Comparison of ENCODE assay signal across 11 cellular contexts in the genomic region with DNA sequence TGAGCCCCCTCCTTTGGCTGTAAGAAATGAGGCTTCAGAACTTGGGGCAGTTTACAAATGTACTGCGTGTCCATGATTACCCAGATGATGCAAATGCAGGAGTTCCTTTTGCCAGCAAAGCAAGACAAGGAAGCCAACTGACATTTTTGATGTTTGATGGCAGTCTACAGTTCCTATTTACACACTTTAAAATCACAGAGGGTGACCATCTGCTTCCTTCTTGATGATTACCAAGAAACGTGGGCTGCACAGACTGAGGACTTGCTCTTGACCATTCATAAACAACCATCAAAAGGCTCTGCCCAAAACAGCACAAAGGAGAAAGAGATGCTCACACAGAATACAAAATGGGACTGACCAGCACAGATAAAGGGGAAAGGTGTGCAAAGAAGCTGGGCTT.
DNase-seq lines count a peak whose midpoint lies in the region; ATAC-seq, FAIRE-seq and TF ChIP-seq lines count a peak whose summit lies in the region.
"Had no signal": no experiment of that assay in that cellular context is flagged by ENCODE, and none has a peak within 500 bp of the region (broad histone marks: within the 10 kb centered on the region; RNA-seq: fewer than 3 reads in every experiment).

No MANE protein-coding gene starts in this region.

- H3K36me3 ChIP-seq in mesodermal cell (ENCODE audit: control insufficient read depth, insufficient read depth, low read length) = peaks cover 87% of the 10 kb centered on the region
- H3K36me3 ChIP-seq in suprapubic skin = peaks cover 7% of the 10 kb centered on the region

- no peak for TF ChIP-seq EP300 in suprapubic skin (IDR thresholded peaks at IDR 0.05)

- no peak for DNase-seq in activated T-cell treated with anti-CD3 and anti-CD28 coated beads, Interleukin-2, amount 50 U/mL, for 24 hours
- DNase-seq in activated T-cell treated with anti-CD3 and anti-CD28 coated beads, Interleukin-2, amount 50 U/mL, for 4 hours = no peak
- DNase-seq in suprapubic skin (ENCODE audit: low spot score in 2 of 2) = no peak
- DNase-seq in DMS114 treated with DMSO at 0.1 percent for 48 hours (lab: John Stamatoyannopoulos, UW; ENCODE audit: unreplicated experiment) = no peak
- no peak for DNase-seq in D721Med (ENCODE audit: insufficient read length, low spot score)
- no peak for DNase-seq in HCEC 1CT
- DNase-seq: body of pancreas; PC-9; stimulated activated CD4-positive, alpha-beta T cell treated with anti-CD3 and anti-CD28 coated beads, Interleukin-4, amount 100 ng/mL, for 1 hour had no signal

- peak overlapping the region; percentile 79 for H3K27ac Mint-ChIP-seq in activated T-cell treated with anti-CD3 and anti-CD28 coated beads, Interleukin-2, amount 50 U/mL, for 24 hours

- WGBS in mesodermal cell (ENCODE audit: insufficient coverage in 2 of 2), 2 experiments = 100% methylated on average over 1 of the region's 2 CpGs
- WGBS in suprapubic skin = 41% methylated on average over 2 of the region's 2 CpGs

- H3K4me1 Mint-ChIP-seq in activated T-cell treated with anti-CD3 and anti-CD28 coated beads, Interleukin-2, amount 50 U/mL, for 24 hours (ENCODE audit: low read depth) = peaks cover 80% of the 10 kb centered on the region
- peaks cover 72% of the 10 kb centered on the region for H3K4me1 Mint-ChIP-seq in activated T-cell treated with anti-CD3 and anti-CD28 coated beads, Interleukin-2, amount 50 U/mL, for 4 hours (ENCODE audit: low read depth)

- ATAC-seq in activated T-cell treated with anti-CD3 and anti-CD28 coated beads, Interleukin-2, amount 50 U/mL, for 4 hours = no peak

- no peaks in the 10 kb centered on the region for H3K9me3 Mint-ChIP-seq in activated T-cell treated with anti-CD3 and anti-CD28 coated beads, Interleukin-2, amount 50 U/mL, for 24 hours
- no peaks in the 10 kb centered on the region for H3K9me3 Mint-ChIP-seq in activated T-cell treated with anti-CD3 and anti-CD28 coated beads, Interleukin-2, amount 50 U/mL, for 4 hours

- H3K4me3 ChIP-seq in mesodermal cell (ENCODE audit: extremely low read depth, insufficient read depth, low read length, poor library complexity, severe bottlenecking) (no peak overlapping the region), suprapubic skin (no peak overlapping the region)
- H3K4me3 ChIP-seq: body of pancreas, PC-9 had no signal

- H3K36me3 Mint-ChIP-seq in activated T-cell treated with anti-CD3 and anti-CD28 coated beads, Interleukin-2, amount 50 U/mL, for 24 hours (ENCODE audit: low read depth) = peaks cover 97% of the 10 kb centered on the region
- peaks cover 75% of the 10 kb centered on the region for H3K36me3 Mint-ChIP-seq in activated T-cell treated with anti-CD3 and anti-CD28 coated beads, Interleukin-2, amount 50 U/mL, for 4 hours (ENCODE audit: insufficient read depth)

- no peaks in the 10 kb centered on the region for H3K27me3 Mint-ChIP-seq in activated T-cell treated with anti-CD3 and anti-CD28 coated beads, Interleukin-2, amount 50 U/mL, for 24 hours
- H3K27me3 Mint-ChIP-seq in activated T-cell treated with anti-CD3 and anti-CD28 coated beads, Interleukin-2, amount 50 U/mL, for 4 hours (ENCODE audit: low read depth) = no peaks in the 10 kb centered on the region

- H3K9me3 ChIP-seq in mesodermal cell (ENCODE audit: control insufficient read depth, low read length) (no peaks in the 10 kb centered on the region), suprapubic skin (no peaks in the 10 kb centered on the region)
- H3K9me3 ChIP-seq: body of pancreas had no signal

- H3K4me1 ChIP-seq in mesodermal cell (ENCODE audit: control insufficient read depth, insufficient read depth, low read length, poor library complexity, severe bottlenecking) (no peaks in the 10 kb centered on the region), suprapubic skin (peaks cover 34% of the 10 kb centered on the region)

- no peak for TF ChIP-seq POLR2A in suprapubic skin (IDR thresholded peaks at IDR 0.05)

- peak overlapping the region; percentile 50 for H3K27ac ChIP-seq in angular gyrus (ENCODE audit: low read depth, low read length)
- H3K27ac ChIP-seq in mesodermal cell (ENCODE audit: low read depth, low read length, severe bottlenecking) = peak overlapping the region; percentile 19
- peak overlapping the region; percentile 86 for H3K27ac ChIP-seq in suprapubic skin
- H3K27ac ChIP-seq: PC-9 had no signal

- no peak for TF ChIP-seq CTCF in suprapubic skin (IDR thresholded peaks at IDR 0.05)
- TF ChIP-seq CTCF in D721Med (IDR thresholded peaks at IDR 0.05; ENCODE audit: insufficient read depth, missing control alignments) = no peak

- no peak for FAIRE-seq in D721Med (lab: Jason Lieb, UNC)

- H3K4me3 Mint-ChIP-seq in activated T-cell treated with anti-CD3 and anti-CD28 coated beads, Interleukin-2, amount 50 U/mL, for 24 hours = no peak overlapping the region
- no peak overlapping the region for H3K4me3 Mint-ChIP-seq in activated T-cell treated with anti-CD3 and anti-CD28 coated beads, Interleukin-2, amount 50 U/mL, for 4 hours

- no peaks in the 10 kb centered on the region for H3K27me3 ChIP-seq in suprapubic skin
- H3K27me3 ChIP-seq: body of pancreas had no signal

Comparison
In these comparisons a context has a peak if more than half of its experiments do, and no peak if none do; other contexts are left out.
1. H3K27ac ChIP-seq: peak in every context shown above with its lines; median percentile 86 in suprapubic skin; 50 in angular gyrus; 19 in mesodermal cell.